In the genomic region with DNA sequence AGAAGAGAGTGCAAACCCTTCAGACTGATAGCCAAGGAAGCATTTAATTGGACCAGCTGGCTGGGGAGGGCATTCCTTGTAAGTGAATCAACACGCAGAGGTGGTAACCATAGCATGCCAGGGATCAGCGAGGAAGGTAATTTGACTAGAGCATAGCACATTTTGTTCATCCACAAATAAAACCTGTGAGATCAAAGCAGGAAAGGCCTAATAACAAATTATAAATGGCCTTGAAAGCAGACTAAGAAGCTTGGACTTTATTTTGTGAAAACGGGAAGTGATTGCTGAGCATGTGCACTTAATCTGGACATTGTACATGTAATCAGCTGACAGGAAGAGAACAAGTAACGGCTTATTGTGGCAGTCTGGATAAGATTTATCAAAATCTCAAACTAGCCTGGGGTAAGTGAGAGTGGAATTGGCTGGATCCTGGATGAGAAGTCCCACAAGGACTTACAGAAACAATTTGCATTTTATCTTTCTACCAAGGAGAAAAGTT, we compare ENCODE assay signal across 8 cellular contexts. TPM values are rescaled to one million over a fixed set of nuclear protein-coding genes. Genes with fewer than 3 reads are reported as not detected.
DNase-seq lines count a peak whose midpoint lies in the region; ATAC-seq and TF ChIP-seq lines count a peak whose summit lies in the region.

No MANE protein-coding gene starts in this region.

- ATAC-seq in RWPE2 (ENCODE audit: low read depth) (peak; percentile 96), omental fat pad (ENCODE audit: low FRiP score) (peak; percentile 96), GM18502 (IDR thresholded peaks at IDR 0.05; ENCODE audit: poor library complexity, unreplicated experiment) (no peak)

- no peaks in the 10 kb centered on the region for H3K9me3 Mint-ChIP-seq in activated CD4-positive, alpha-beta T cell treated with anti-CD3 and anti-CD28 coated beads, Interleukin-2, amount 10 ng/mL, durations not matched to agents 7 days and 5 days

- intact Hi-C loops in esophagus muscularis mucosa (cut with DNase I) = no loop called here

- POLR2A ChIA-PET in activated CD4-positive, alpha-beta T cell treated with anti-CD3 and anti-CD28 coated beads, Interleukin-2, amount 10 ng/mL, durations not matched to agents 7 days and 5 days (lab: Charles Lee) = interaction anchor here (0.8 kb wide), 1 partner anchor 22 kb away, joined by 4 read pairs; no protein-coding TSS in a partner anchor

- H3K27ac ChIP-seq in RWPE2 (ENCODE audit: poor library complexity, severe bottlenecking) (peak overlapping the region; percentile 76), esophagus muscularis mucosa (replicated peaks in 1 of 4) (peak overlapping the region; percentile 38 to 62 (median 50))

- no peak overlapping the region for H3K4me3 ChIP-seq in RWPE2 (ENCODE audit: severe bottlenecking)
- peak overlapping the region in 2 of 4 donors; percentile 26 to 31 for H3K4me3 ChIP-seq in esophagus muscularis mucosa

- H3K27me3 Mint-ChIP-seq in activated CD4-positive, alpha-beta T cell treated with anti-CD3 and anti-CD28 coated beads, Interleukin-2, amount 10 ng/mL, durations not matched to agents 7 days and 5 days = no peaks in the 10 kb centered on the region

- WGBS in esophagus muscularis mucosa = 30% methylated on average over 4 of the region's 4 CpGs

- H3K27me3 ChIP-seq in RWPE2 (ENCODE audit: insufficient read depth, poor library complexity, severe bottlenecking) (no peaks in the 10 kb centered on the region), esophagus muscularis mucosa (no peaks in the 10 kb centered on the region)

- no peak for DNase-seq in activated CD4-positive, alpha-beta T cell treated with anti-CD3 and anti-CD28 coated beads, Interleukin-2, amount 10 ng/mL, durations not matched to agents 7 days and 5 days
- DNase-seq in activated CD4-positive, alpha-beta T cell treated with anti-CD3 and anti-CD28 coated beads, Interleukin-2, amount 50 U/mL, for 1 hour = no peak
- DNase-seq in RWPE2 (ENCODE audit: low spot score) (peak; percentile 64), esophagus muscularis mucosa (ENCODE audit: extremely low spot score) (no peak), omental fat pad (ENCODE audit: low spot score) (no peak), NCI-H1930 (lab: John Stamatoyannopoulos, UW) (no peak), epidermal melanocyte (ENCODE audit: insufficient read length, low spot score) (no peak)

- no peaks in the 10 kb centered on the region for H3K36me3 Mint-ChIP-seq in activated CD4-positive, alpha-beta T cell treated with anti-CD3 and anti-CD28 coated beads, Interleukin-2, amount 10 ng/mL, durations not matched to agents 7 days and 5 days (ENCODE audit: low read depth)

- H3K27ac Mint-ChIP-seq in activated CD4-positive, alpha-beta T cell treated with anti-CD3 and anti-CD28 coated beads, Interleukin-2, amount 10 ng/mL, durations not matched to agents 7 days and 5 days = peak overlapping the region; percentile 79

- TF ChIP-seq CTCF in RWPE2 (IDR thresholded peaks at IDR 0.05; ENCODE audit: poor library complexity, severe bottlenecking) = no peak
- no peak for TF ChIP-seq CTCF in esophagus muscularis mucosa (IDR thresholded peaks at IDR 0.05)
- TF ChIP-seq CTCF in omental fat pad (IDR thresholded peaks at IDR 0.05) = no peak

- TF ChIP-seq POLR2A in esophagus muscularis mucosa (IDR thresholded peaks at IDR 0.05; ENCODE audit: low read depth) = no peak

- H3K4me3 Mint-ChIP-seq in activated CD4-positive, alpha-beta T cell treated with anti-CD3 and anti-CD28 coated beads, Interleukin-2, amount 10 ng/mL, durations not matched to agents 7 days and 5 days = no peak overlapping the region

- H3K4me1 ChIP-seq in RWPE2 (ENCODE audit: insufficient read depth, poor library complexity, severe bottlenecking) = peaks cover 38% of the 10 kb centered on the region
- H3K4me1 ChIP-seq in esophagus muscularis mucosa = peaks cover 5 to 13% (median 11%) of the 10 kb centered on the region in 4 donors

- H3K9me3 ChIP-seq in RWPE2 (ENCODE audit: severe bottlenecking) (no peaks in the 10 kb centered on the region), esophagus muscularis mucosa (no peaks in the 10 kb centered on the region)

- TF ChIP-seq EP300 in esophagus muscularis mucosa (IDR thresholded peaks at IDR 0.05) = no peak

- H3K36me3 ChIP-seq in RWPE2 (ENCODE audit: low read depth) (no peaks in the 10 kb centered on the region), esophagus muscularis mucosa (no peaks in the 10 kb centered on the region)

- CTCF ChIA-PET in activated CD4-positive, alpha-beta T cell treated with anti-CD3 and anti-CD28 coated beads, Interleukin-2, amount 10 ng/mL, durations not matched to agents 7 days and 5 days (lab: Charles Lee) = no interaction called here

- H3K4me1 Mint-ChIP-seq in activated CD4-positive, alpha-beta T cell treated with anti-CD3 and anti-CD28 coated beads, Interleukin-2, amount 10 ng/mL, durations not matched to agents 7 days and 5 days = peaks cover 20% of the 10 kb centered on the region

RNA-seq across cellular contexts. Expression of gene CD55, which starts 11.7 kb away (rescaled TPM):
- total RNA-seq in activated CD4-positive, alpha-beta T cell treated with anti-CD3 and anti-CD28 coated beads, Interleukin-2, amount 10 ng/mL, durations not matched to agents 7 days and 5 days = 100 to 1,000 TPM in 1 of 2 experiments, 10 to 100 TPM in 1; 92.0 to 117 TPM
- total RNA-seq in esophagus muscularis mucosa = 10 to 100 TPM; 27.8 to 77.0 (median 47.4) TPM
- total RNA-seq in omental fat pad = 100 to 1,000 TPM in 3 of 4 donors, 10 to 100 TPM in 1; 86.2 to 468 (median 195) TPM
